In the genomic region with DNA sequence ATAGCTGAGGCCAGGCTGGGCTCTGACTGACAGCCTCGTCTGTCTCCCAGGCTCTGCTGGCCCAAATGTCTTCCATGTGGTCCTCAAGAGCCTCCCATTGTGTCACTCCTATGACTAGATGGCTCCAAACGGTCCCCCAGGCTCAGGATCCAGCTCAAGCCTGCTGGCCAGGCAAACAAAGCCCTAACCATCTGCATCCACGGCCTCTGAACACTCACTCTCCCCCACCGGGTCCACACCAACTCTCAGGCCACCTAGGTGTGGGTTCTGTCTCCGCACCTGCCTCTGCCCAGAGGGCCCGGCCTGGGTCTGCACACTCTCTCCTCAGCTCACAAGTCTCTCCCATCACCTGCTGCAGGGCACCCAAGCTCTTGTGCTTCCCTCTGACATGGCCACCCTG, we compare ENCODE assay signal across 16 cellular contexts. TPM values are rescaled to one million over a fixed set of nuclear protein-coding genes. Genes with fewer than 3 reads are reported as not detected.
DNase-seq lines count a peak whose midpoint lies in the region; ATAC-seq and TF ChIP-seq lines count a peak whose summit lies in the region.
"Had no signal": no experiment of that assay in that cellular context is flagged by ENCODE, and none has a peak within 500 bp of the region (broad histone marks: within the 10 kb centered on the region; RNA-seq: fewer than 3 reads in every experiment).

No MANE protein-coding gene starts in this region.

- H3K9me3 Mint-ChIP-seq in WTC11 (peaks cover 5% of the 10 kb centered on the region; the same call in 1 of the 2 replicates), neural crest cell (peaks cover 6% of the 10 kb centered on the region), CD14-positive monocyte (peaks cover 0 to 15% (median 10%) of the 10 kb centered on the region in 7 donors)

- H3K4me1 Mint-ChIP-seq in WTC11 (no peaks in the 10 kb centered on the region), neural crest cell (peaks cover 8% of the 10 kb centered on the region), CD14-positive monocyte (no peaks in the 10 kb centered on the region)
- H3K4me1 Mint-ChIP-seq: B cell had no signal

- H3K27me3 ChIP-seq in right cardiac atrium (ENCODE audit: control insufficient read depth, insufficient read depth) = no peaks in the 10 kb centered on the region

- TF ChIP-seq CTCF in WTC11 (IDR thresholded peaks at IDR 0.05) (no peak), neural crest cell (conservative IDR thresholded peaks at IDR 0.05) (no peak), CD14-positive monocyte (IDR thresholded peaks at IDR 0.05) (no peak)

- H3K4me1 ChIP-seq in right cardiac atrium (ENCODE audit: control insufficient read depth, insufficient read depth, low read length) = no peaks in the 10 kb centered on the region
- H3K4me1 ChIP-seq: Caco-2 had no signal

- POLR2A ChIA-PET in WTC11 (lab: Charles Lee) = no interaction called here

- CTCF ChIA-PET in WTC11 (lab: Charles Lee) = no interaction called here

- no peaks in the 10 kb centered on the region for H3K9me3 ChIP-seq in right cardiac atrium (ENCODE audit: control insufficient read depth, low read length)
- H3K9me3 ChIP-seq: Caco-2 had no signal

- no peak overlapping the region for H3K27ac ChIP-seq in right cardiac atrium (ENCODE audit: low read length)
- H3K27ac ChIP-seq: C4-2B had no signal

- no peak overlapping the region for H3K4me3 ChIP-seq in right cardiac atrium (ENCODE audit: low read length)

- intact Hi-C loops in Right ventricle myocardium superior (cut with DNase I) = no loop called here
- intact Hi-C loops in right cardiac atrium (cut with DNase I) = no loop called here
- intact Hi-C loops in CD14-positive monocyte (cut with micrococcal nuclease) = no loop called here

- ATAC-seq in Right ventricle myocardium superior (ENCODE audit: poor library complexity) = no peak
- ATAC-seq in right cardiac atrium = no peak
- ATAC-seq in WTC11 = no peak
- ATAC-seq: HCT116, HepG2 had no signal

- WGBS in right cardiac atrium = 68% methylated on average over 6 of the region's 6 CpGs

- H3K36me3 Mint-ChIP-seq in WTC11 (no peaks in the 10 kb centered on the region), neural crest cell (ENCODE audit: low read depth) (peaks cover 2% of the 10 kb centered on the region), CD14-positive monocyte (no peaks in the 10 kb centered on the region)

- DNase-seq in Right ventricle myocardium superior (peak; percentile 8), right cardiac atrium (no peak), WTC11 (ENCODE audit: low spot score) (no peak), neural crest cell (ENCODE audit: low read depth, low spot score) (no peak), NCI-H1436 (lab: John Stamatoyannopoulos, UW) (no peak), AG20443 (ENCODE audit: low spot score) (no peak), CD14-positive monocyte (ENCODE audit: low spot score) (no peak)
- DNase-seq: ACHN; Caco-2; CD8-positive, alpha-beta memory T cell; DND-41; GDM1 had no signal

- H3K27ac Mint-ChIP-seq in WTC11 (peak overlapping the region; percentile 12; the same call in 1 of the 2 replicates), neural crest cell (ENCODE audit: unreplicated experiment) (peak overlapping the region; percentile 21), CD14-positive monocyte (no peak overlapping the region)
- H3K27ac Mint-ChIP-seq: B cell had no signal

- H3K4me3 Mint-ChIP-seq in WTC11 = no peak overlapping the region
- H3K4me3 Mint-ChIP-seq in neural crest cell = no peak overlapping the region
- H3K4me3 Mint-ChIP-seq in CD14-positive monocyte = no peak overlapping the region
- H3K4me3 Mint-ChIP-seq: B cell; CD8-positive, alpha-beta memory T cell had no signal

- no peaks in the 10 kb centered on the region for H3K27me3 Mint-ChIP-seq in WTC11 (ENCODE audit: low read depth)
- H3K27me3 Mint-ChIP-seq in neural crest cell (ENCODE audit: low read depth) = peaks cover 13% of the 10 kb centered on the region
- H3K27me3 Mint-ChIP-seq in CD14-positive monocyte (ENCODE audit: low read depth in 3 of 3) = peaks cover 4 to 12% (median 9%) of the 10 kb centered on the region in 3 donors
- H3K27me3 Mint-ChIP-seq: CD8-positive, alpha-beta memory T cell had no signal

TF ChIP-seq in WTC11, 78 proteins besides CTCF, POLR2A, EP300 and RAD21:
- TF ChIP-seq MYBL2 (CRISPR knock-in tag; IDR thresholded peaks at IDR 0.05) = no peak
- no peak for TF ChIP-seq TCF7 (CRISPR knock-in tag; IDR thresholded peaks at IDR 0.05; ENCODE audit: low read depth)
- TF ChIP-seq E2F1 (CRISPR knock-in tag; IDR thresholded peaks at IDR 0.05) = no peak
- TF ChIP-seq CDX4 (CRISPR knock-in tag; IDR thresholded peaks at IDR 0.05; ENCODE audit: borderline replicate concordance) = no peak
- TF ChIP-seq, protein P1, sequence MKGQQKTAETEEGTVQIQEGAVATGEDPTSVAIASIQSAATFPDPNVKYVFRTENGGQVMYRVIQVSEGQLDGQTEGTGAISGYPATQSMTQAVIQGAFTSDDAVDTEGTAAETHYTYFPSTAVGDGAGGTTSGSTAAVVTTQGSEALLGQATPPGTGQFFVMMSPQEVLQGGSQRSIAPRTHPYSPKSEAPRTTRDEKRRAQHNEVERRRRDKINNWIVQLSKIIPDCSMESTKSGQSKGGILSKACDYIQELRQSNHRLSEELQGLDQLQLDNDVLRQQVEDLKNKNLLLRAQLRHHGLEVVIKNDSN (CRISPR knock-in tag; IDR thresholded peaks at IDR 0.05) = no peak
- no peak for TF ChIP-seq PREB (CRISPR knock-in tag; IDR thresholded peaks at IDR 0.05; ENCODE audit: borderline replicate concordance)
- no peak for TF ChIP-seq NR3C1 (CRISPR knock-in tag; conservative IDR thresholded peaks at IDR 0.05; ENCODE audit: low read depth)
- no peak for TF ChIP-seq GABPB1 (CRISPR knock-in tag; IDR thresholded peaks at IDR 0.05)
- no peak for TF ChIP-seq MXD4 (CRISPR knock-in tag; IDR thresholded peaks at IDR 0.05; ENCODE audit: borderline replicate concordance)
- TF ChIP-seq ZNF425 (CRISPR knock-in tag; conservative IDR thresholded peaks at IDR 0.05) = no peak
- TF ChIP-seq, protein P2, sequence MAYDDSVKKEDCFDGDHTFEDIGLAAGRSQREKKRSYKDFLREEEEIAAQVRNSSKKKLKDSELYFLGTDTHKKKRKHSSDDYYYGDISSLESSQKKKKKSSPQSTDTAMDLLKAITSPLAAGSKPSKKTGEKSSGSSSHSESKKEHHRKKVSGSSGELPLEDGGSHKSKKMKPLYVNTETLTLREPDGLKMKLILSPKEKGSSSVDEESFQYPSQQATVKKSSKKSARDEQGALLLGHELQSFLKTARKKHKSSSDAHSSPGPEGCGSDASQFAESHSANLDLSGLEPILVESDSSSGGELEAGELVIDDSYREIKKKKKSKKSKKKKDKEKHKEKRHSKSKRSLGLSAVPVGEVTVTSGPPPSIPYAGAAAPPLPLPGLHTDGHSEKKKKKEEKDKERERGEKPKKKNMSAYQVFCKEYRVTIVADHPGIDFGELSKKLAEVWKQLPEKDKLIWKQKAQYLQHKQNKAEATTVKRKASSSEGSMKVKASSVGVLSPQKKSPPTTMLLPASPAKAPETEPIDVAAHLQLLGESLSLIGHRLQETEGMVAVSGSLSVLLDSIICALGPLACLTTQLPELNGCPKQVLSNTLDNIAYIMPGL (CRISPR knock-in tag; IDR thresholded peaks at IDR 0.05) = no peak
- no peak for TF ChIP-seq ETV6 (CRISPR knock-in tag; IDR thresholded peaks at IDR 0.05)

RNA-seq across cellular contexts. Expression of gene JAKMIP1, which starts 52.9 kb away (rescaled TPM):
- not detected for total RNA-seq in Right ventricle myocardium superior
- under 1 TPM in 2 of 4 donors, not detected in 2; 0.20 to 0.28 TPM for total RNA-seq in right cardiac atrium
- 0.07 TPM for polyA plus RNA-seq in right cardiac atrium
- total RNA-seq in WTC11 (2021) = 4.0 to 5.6 TPM (median 5.4 TPM) in 3 replicates
- total RNA-seq in neural crest cell = 0.54 and 0.82 TPM in 2 replicates
- polyA plus RNA-seq in CD14-positive monocyte = under 1 TPM in 1 of 2 donors, not detected in 1; 0.08 TPM
- total RNA-seq: Caco-2, HepG2 had no signal
- polyA plus RNA-seq: HepG2 had no signal

Comparison
In these comparisons a context has a peak if more than half of its experiments do, and no peak if none do; other contexts are left out.
1. H3K27ac Mint-ChIP-seq: peak in WTC11 (single experiment) and neural crest cell (single experiment); none in CD14-positive monocyte (0 of 7).